In the genomic region with DNA sequence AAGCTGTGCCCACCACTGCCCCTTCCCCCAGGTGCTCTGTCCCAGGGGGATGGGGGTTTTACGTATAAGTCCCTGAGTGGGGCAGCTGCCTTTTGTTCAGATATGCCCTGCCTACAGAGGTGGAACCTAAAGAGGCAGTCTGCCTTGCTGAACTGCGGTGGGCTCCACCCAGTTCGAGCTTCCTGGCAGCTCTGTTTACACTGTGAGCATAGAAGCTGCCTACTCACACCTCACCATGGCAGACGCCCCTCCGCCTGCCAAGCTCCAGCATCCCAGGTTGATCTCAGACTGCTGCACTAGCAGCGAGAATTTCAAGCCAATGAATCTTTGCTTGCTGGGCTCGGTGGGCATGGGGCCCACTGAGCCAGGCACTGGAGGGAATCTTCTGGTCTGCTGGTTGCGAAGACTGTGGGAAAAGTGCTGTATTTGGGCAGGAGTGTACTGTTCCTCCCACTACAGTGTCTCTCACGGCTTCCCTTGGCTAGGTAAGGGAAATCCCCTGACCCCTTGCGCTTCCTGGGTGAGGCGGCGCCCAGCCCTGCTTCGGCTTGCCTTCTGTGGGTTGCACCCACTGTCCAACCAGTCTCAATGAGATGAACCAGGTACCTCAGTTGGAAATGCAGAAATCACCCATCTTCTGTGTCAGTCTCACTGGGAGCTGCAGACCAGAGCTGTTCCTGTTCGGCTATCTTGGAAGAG, we compare ENCODE assay signal across 22 cellular contexts.
"Had no signal": no experiment of that assay in that cellular context is flagged by ENCODE, and none has a peak within 500 bp of the region (broad histone marks: within the 10 kb centered on the region; RNA-seq: fewer than 3 reads in every experiment).

No MANE protein-coding gene starts in this region.

- H3K27me3 ChIP-seq: body of pancreas, cardiac muscle cell, left lung, sigmoid colon, upper lobe of left lung had no signal

- H3K9me3 ChIP-seq: body of pancreas, left lung, sigmoid colon, thoracic aorta, upper lobe of left lung had no signal

- H3K27ac Mint-ChIP-seq: activated CD4-positive, alpha-beta memory T cell treated with anti-CD3 and anti-CD28 coated beads for 36 hours; activated naive CD4-positive, alpha-beta T cell treated with anti-CD3 and anti-CD28 coated beads, Interleukin-2, amount 50 U/mL, for 24 hours; immature natural killer cell; natural killer cell; progenitor cell of endocrine pancreas had no signal

- H3K4me2 ChIP-seq: smooth muscle cell had no signal

- H3K4me1 Mint-ChIP-seq: activated naive CD4-positive, alpha-beta T cell treated with anti-CD3 and anti-CD28 coated beads, Interleukin-2, amount 50 U/mL, for 24 hours; immature natural killer cell; natural killer cell had no signal

- H3K9me3 Mint-ChIP-seq: activated CD4-positive, alpha-beta memory T cell treated with anti-CD3 and anti-CD28 coated beads for 36 hours; natural killer cell had no signal

- H3K4me3 Mint-ChIP-seq: activated CD4-positive, alpha-beta memory T cell treated with anti-CD3 and anti-CD28 coated beads for 36 hours; activated naive CD4-positive, alpha-beta T cell treated with anti-CD3 and anti-CD28 coated beads, Interleukin-2, amount 50 U/mL, for 24 hours; immature natural killer cell; natural killer cell had no signal

- H3K36me3 ChIP-seq: cardiac muscle cell, left lung, sigmoid colon, thoracic aorta, upper lobe of left lung had no signal

- ATAC-seq: body of pancreas, left lung, natural killer cell had no signal

- H3K4me3 ChIP-seq: body of pancreas, cardiac muscle cell, left lung, lung, sigmoid colon, smooth muscle cell, thoracic aorta, upper lobe of left lung had no signal

- H3K4me1 ChIP-seq: body of pancreas, left lung, sigmoid colon, upper lobe of left lung had no signal

- DNase-seq: activated CD4-positive, alpha-beta memory T cell treated with anti-CD3 and anti-CD28 coated beads for 36 hours; activated CD4-positive, alpha-beta T cell treated with anti-CD3 and anti-CD28 coated beads for 4 hours; activated gamma-delta T cell treated with Interleukin-2 at 50 U/mL for 16 hours; anterior cingulate cortex; body of pancreas; cortex of kidney; immature natural killer cell; kidney glomerular epithelial cell; natural killer cell; retina; sigmoid colon; stimulated activated CD4-positive, alpha-beta T cell treated with anti-CD3 and anti-CD28 coated beads, Interleukin-2, amount 100 ng/mL, for 48 hours; stimulated activated naive CD4-positive, alpha-beta T cell treated with Interleukin-2 at 50 U/mL for 16 hours; SW 1271 had no signal

- H3K27ac ChIP-seq: body of pancreas, cardiac muscle cell, left lung, sigmoid colon, thoracic aorta, upper lobe of left lung had no signal

- H3K36me3 Mint-ChIP-seq: activated CD4-positive, alpha-beta memory T cell treated with anti-CD3 and anti-CD28 coated beads for 36 hours; activated naive CD4-positive, alpha-beta T cell treated with anti-CD3 and anti-CD28 coated beads, Interleukin-2, amount 50 U/mL, for 24 hours; immature natural killer cell; natural killer cell had no signal

- H3K27me3 Mint-ChIP-seq: progenitor cell of endocrine pancreas had no signal
